In genomic region chr20:57126481-57127092, GRCh38 we compare ENCODE assay signal across 14 cellular contexts.
"Had no signal": no experiment of that assay in that cellular context is flagged by ENCODE, and none has a peak within 500 bp of the region (broad histone marks: within the 10 kb centered on the region; RNA-seq: fewer than 3 reads in every experiment).

No MANE protein-coding gene starts in this region.

- H3K36me3 Mint-ChIP-seq: brain, natural killer cell had no signal

- H3K27ac ChIP-seq: sigmoid colon, upper lobe of left lung had no signal

- H3K4me3 Mint-ChIP-seq: brain, natural killer cell had no signal

- H3K4me1 ChIP-seq: sigmoid colon, upper lobe of left lung had no signal

- H3K4me3 ChIP-seq: lung, sigmoid colon, upper lobe of left lung had no signal

- H3K27me3 ChIP-seq: sigmoid colon, upper lobe of left lung had no signal

- ATAC-seq: activated CD4-positive, CD25-positive, alpha-beta regulatory T cell treated with anti-CD3 and anti-CD28 coated beads, Interleukin-2, amount 50 U/mL, for 24 hours; esophagus mucosa; natural killer cell had no signal

- H3K4me1 Mint-ChIP-seq: natural killer cell had no signal

- H3K9me3 ChIP-seq: sigmoid colon, upper lobe of left lung had no signal

- H3K27me3 Mint-ChIP-seq: brain had no signal

- DNase-seq: activated naive CD4-positive, alpha-beta T cell treated with anti-CD3 and anti-CD28 coated beads, Interleukin-2, amount 50 U/mL, for 16 hours; dermis blood vessel endothelial cell; left cardiac atrium; natural killer cell; sigmoid colon; stimulated activated CD4-positive, alpha-beta T cell treated with anti-CD3 and anti-CD28 coated beads, Interleukin-12 subunit alpha, Interleukin-12 subunit beta, amount 100 ng/mL, for 4 hours; stimulated activated CD4-positive, alpha-beta T cell treated with anti-CD3 and anti-CD28 coated beads, Interleukin-2, amount 100 ng/mL, for 48 hours; stimulated activated naive CD4-positive, alpha-beta T cell treated with Interleukin-2 at 50 U/mL for 16 hours; upper lobe of left lung had no signal

- H3K9me3 Mint-ChIP-seq: activated T-helper 2 cell treated with anti-CD3 and anti-CD28 coated beads, Interferon-gamma antibody, Interleukin-2, Interleukin-4, amounts not matched to agents 10 μg/mL and 5 μg/mL and 100 μg/mL, durations not matched to agents 14 hours and 24 hours and 36 hours; natural killer cell had no signal

- H3K36me3 ChIP-seq: sigmoid colon, upper lobe of left lung had no signal

- H3K27ac Mint-ChIP-seq: activated T-helper 2 cell treated with anti-CD3 and anti-CD28 coated beads, Interferon-gamma antibody, Interleukin-2, Interleukin-4, amounts not matched to agents 10 μg/mL and 5 μg/mL and 100 μg/mL, durations not matched to agents 14 hours and 24 hours and 36 hours; brain; natural killer cell had no signal
